In genomic region chr10:4067552-4068254, GRCh38 we compare ENCODE assay signal across 9 cellular contexts.
DNase-seq lines count a peak whose midpoint lies in the region; ATAC-seq and TF ChIP-seq lines count a peak whose summit lies in the region.
"Had no signal": no experiment of that assay in that cellular context is flagged by ENCODE, and none has a peak within 500 bp of the region (broad histone marks: within the 10 kb centered on the region; RNA-seq: fewer than 3 reads in every experiment).

No MANE protein-coding gene starts in this region.

- H3K27ac Mint-ChIP-seq in immature natural killer cell (no peak overlapping the region), nephron progenitor cell (no peak overlapping the region)

- H3K4me1 Mint-ChIP-seq in immature natural killer cell = no peaks in the 10 kb centered on the region
- H3K4me1 Mint-ChIP-seq in nephron progenitor cell = no peaks in the 10 kb centered on the region

- intact Hi-C loops in left colon (cut with DNase I, micrococcal nuclease) = no loop called here

- H3K9me3 Mint-ChIP-seq in immature natural killer cell (no peaks in the 10 kb centered on the region), nephron progenitor cell (no peaks in the 10 kb centered on the region)

- in situ Hi-C loops in G401 (cut with HindIII; ENCODE audit: low sequenced_read_pairs) = no loop called here

- ATAC-seq in GM21619 (IDR thresholded peaks at IDR 0.05; ENCODE audit: unreplicated experiment) (peak; percentile 64), left colon (peak; percentile 84)
- ATAC-seq: left lobe of liver had no signal

- peaks cover 0 to 2% (median under 1%) of the 10 kb centered on the region in 3 donors for H3K27me3 Mint-ChIP-seq in immature natural killer cell (ENCODE audit: low read depth in 3 of 3)
- H3K27me3 Mint-ChIP-seq in nephron progenitor cell (ENCODE audit: low read depth, poor library complexity) = no peaks in the 10 kb centered on the region

- peak; percentile 43 for DNase-seq in EL
- DNase-seq in NCI-H2029 treated with DMSO at 0.1 percent for 48 hours (lab: John Stamatoyannopoulos, UW) = peak; percentile 17
- DNase-seq in left colon = peak; percentile 61 to 75
- DNase-seq in G401 (ENCODE audit: low spot score) = no peak
- no peak for DNase-seq in immature natural killer cell
- DNase-seq in A172 (ENCODE audit: low spot score) = no peak
- no peak for DNase-seq in nephron progenitor cell

- H3K4me3 Mint-ChIP-seq in immature natural killer cell (no peak overlapping the region), nephron progenitor cell (no peak overlapping the region)

- no peak for TF ChIP-seq CTCF in nephron progenitor cell (IDR thresholded peaks at IDR 0.05)

- H3K36me3 Mint-ChIP-seq in immature natural killer cell (no peaks in the 10 kb centered on the region), nephron progenitor cell (ENCODE audit: low read depth) (no peaks in the 10 kb centered on the region)

Comparison
In these comparisons a context has a peak if more than half of its experiments do, and no peak if none do; other contexts are left out.
1. DNase-seq: peak in EL (single experiment), NCI-H2029 treated with DMSO at 0.1 percent for 48 hours (single experiment) and left colon (2 of 2); none in G401 (single experiment), immature natural killer cell (0 of 3), A172 (single experiment) and nephron progenitor cell (single experiment).